In genomic region chr5:39448504-39449128, GRCh38 we compare ENCODE assay signal across 32 cellular contexts. TPM values are rescaled to one million over a fixed set of nuclear protein-coding genes. Genes with fewer than 3 reads are reported as not detected.
A peak's percentile ranks its signal among the peaks of the same experiment; 100 is the strongest.
DNase-seq lines count a peak whose midpoint lies in the region; ATAC-seq, FAIRE-seq and TF ChIP-seq lines count a peak whose summit lies in the region.
"Had no signal": no experiment of that assay in that cellular context is flagged by ENCODE, and none has a peak within 500 bp of the region (broad histone marks: within the 10 kb centered on the region; RNA-seq: fewer than 3 reads in every experiment).

No MANE protein-coding gene starts in this region.

- CTCF ChIA-PET in endothelial cell of umbilical vein (lab: Charles Lee): interaction anchor here (1.0 to 1.2 kb wide), 2 partner anchors 17 to 99 kb away, joined by 3 read pairs; no protein-coding TSS in a partner anchor

- no peak for TF ChIP-seq CTCF in C4-2B (conservative IDR thresholded peaks at IDR 0.05)
- TF ChIP-seq CTCF in endothelial cell of umbilical vein (IDR thresholded peaks at IDR 0.05; ENCODE audit: extremely low read depth in 1 of 2, insufficient read depth in 1 of 2, low read depth in 1 of 2, low read length in 2 of 2): no peak
- TF ChIP-seq CTCF in mucosa of descending colon (IDR thresholded peaks at IDR 0.05): no peak

- no peaks in the 10 kb centered on the region for H4K20me1 ChIP-seq in endothelial cell of umbilical vein (replicated peaks; ENCODE audit: control insufficient read depth, extremely low read depth, insufficient read depth, low read length)

- H3K4me2 ChIP-seq in endothelial cell of umbilical vein (ENCODE audit: insufficient read depth, low read length): peak overlapping the region; percentile 23

- no peak overlapping the region for H3K4me3 Mint-ChIP-seq in activated T-helper 2 cell treated with anti-CD3 and anti-CD28 coated beads, Interferon-gamma antibody, Interleukin-2, Interleukin-4, amounts not matched to agents 10 μg/mL and 5 μg/mL and 100 μg/mL, durations not matched to agents 14 hours and 24 hours and 36 hours (ENCODE audit: low read depth)
- H3K4me3 Mint-ChIP-seq: activated naive CD4-positive, alpha-beta T cell treated with anti-CD3 and anti-CD28 coated beads, Interleukin-2, amount 10 ng/mL, durations not matched to agents 7 days and 5 days; brain; nephron; stimulated activated naive CD8-positive, alpha-beta T cell treated with anti-CD3 and anti-CD28 coated beads, Interleukin-15, amount 100 ng/mL, for 72 hours; T-helper 17 cell had no signal

- ATAC-seq in mucosa of descending colon: peak; percentile 64
- no peak for ATAC-seq in HG03039 (IDR thresholded peaks at IDR 0.05; ENCODE audit: unreplicated experiment)
- ATAC-seq: activated CD4-positive, CD25-positive, alpha-beta regulatory T cell treated with anti-CD3 and anti-CD28 coated beads, Interleukin-2, amount 50 U/mL, for 24 hours; foreskin keratinocyte; heart left ventricle; K562; SK-N-SH treated with all-trans-retinoic acid at 6 μM for 48 hours; stimulated activated naive CD8-positive, alpha-beta T cell treated with anti-CD3 and anti-CD28 coated beads, Interleukin-15, amount 100 ng/mL, for 72 hours; T-helper 17 cell had no signal

- DNase-seq in HAP-1 (ENCODE audit: low spot score in 2 of 2) (peak; percentile 35 to 38), endothelial cell of umbilical vein (ENCODE audit: low read depth, low spot score) (no peak), mucosa of descending colon (peak; percentile 37 to 47 (median 44)), AG08395 (ENCODE audit: low spot score) (no peak), HCEC 1CT (no peak)
- DNase-seq in activated T-helper 2 cell treated with anti-CD3 and anti-CD28 coated beads, Interferon-gamma antibody, Interleukin-2, Interleukin-4, amounts not matched to agents 10 μg/mL and 5 μg/mL and 100 μg/mL, durations not matched to agents 14 hours and 24 hours and 36 hours (ENCODE audit: low spot score): no peak
- DNase-seq: ACHN; activated CD4-positive, alpha-beta T cell treated with anti-CD3 and anti-CD28 coated beads, Interleukin-2, amount 50 U/mL, for 48 hours; activated naive CD4-positive, alpha-beta T cell treated with anti-CD3 and anti-CD28 coated beads, Interleukin-2, amount 10 ng/mL, durations not matched to agents 7 days and 5 days; cerebellar nuclear complex; DMS79; foreskin keratinocyte; heart left ventricle; NCI-H1105; NCI-H187 treated with DMSO at 0.1 percent for 48 hours; NCI-H2171; ovary; retina; stimulated activated naive CD8-positive, alpha-beta T cell treated with anti-CD3 and anti-CD28 coated beads, Interleukin-15, amount 100 ng/mL, for 72 hours; T-helper 17 cell had no signal

- POLR2A ChIA-PET in endothelial cell of umbilical vein (lab: Charles Lee): no interaction called here

- H3K9me3 Mint-ChIP-seq in activated T-helper 2 cell treated with anti-CD3 and anti-CD28 coated beads, Interferon-gamma antibody, Interleukin-2, Interleukin-4, amounts not matched to agents 10 μg/mL and 5 μg/mL and 100 μg/mL, durations not matched to agents 14 hours and 24 hours and 36 hours: no peaks in the 10 kb centered on the region
- H3K9me3 Mint-ChIP-seq: activated naive CD4-positive, alpha-beta T cell treated with anti-CD3 and anti-CD28 coated beads, Interleukin-2, amount 10 ng/mL, durations not matched to agents 7 days and 5 days; brain; nephron; stimulated activated naive CD8-positive, alpha-beta T cell treated with anti-CD3 and anti-CD28 coated beads, Interleukin-15, amount 100 ng/mL, for 72 hours had no signal

- no peak overlapping the region for H3K9ac ChIP-seq in endothelial cell of umbilical vein (replicated peaks; ENCODE audit: extremely low read depth, insufficient read depth, low read length)

- H3K36me3 Mint-ChIP-seq in activated T-helper 2 cell treated with anti-CD3 and anti-CD28 coated beads, Interferon-gamma antibody, Interleukin-2, Interleukin-4, amounts not matched to agents 10 μg/mL and 5 μg/mL and 100 μg/mL, durations not matched to agents 14 hours and 24 hours and 36 hours (ENCODE audit: low read depth): no peaks in the 10 kb centered on the region
- H3K36me3 Mint-ChIP-seq: activated naive CD4-positive, alpha-beta T cell treated with anti-CD3 and anti-CD28 coated beads, Interleukin-2, amount 10 ng/mL, durations not matched to agents 7 days and 5 days; brain had no signal

- H3K9me3 ChIP-seq in HAP-1 (no peaks in the 10 kb centered on the region), endothelial cell of umbilical vein (replicated peaks; ENCODE audit: control insufficient read depth, insufficient read depth, low read length) (no peaks in the 10 kb centered on the region), mucosa of descending colon (no peaks in the 10 kb centered on the region)
- H3K9me3 ChIP-seq: esophagus muscularis mucosa, heart left ventricle, ovary, tibial nerve had no signal

- dilution Hi-C loops in endothelial cell of umbilical vein (cut with MboI; ENCODE audit: extremely low pct_ligation_motif_present, low sequenced_read_pairs): no loop called here

- H3K4me3 ChIP-seq in HAP-1 (no peak overlapping the region), endothelial cell of umbilical vein (replicated peaks in 1 of 3; ENCODE audit: insufficient read depth in 1 of 3, low read depth in 1 of 3, low read length in 3 of 3) (no peak overlapping the region), mucosa of descending colon (no peak overlapping the region)
- H3K4me3 ChIP-seq: esophagus muscularis mucosa, heart left ventricle, K562, lung, ovary, tibial nerve had no signal

- peaks cover 4% of the 10 kb centered on the region for H3K4me1 Mint-ChIP-seq in activated T-helper 2 cell treated with anti-CD3 and anti-CD28 coated beads, Interferon-gamma antibody, Interleukin-2, Interleukin-4, amounts not matched to agents 10 μg/mL and 5 μg/mL and 100 μg/mL, durations not matched to agents 14 hours and 24 hours and 36 hours (ENCODE audit: low read depth)
- H3K4me1 Mint-ChIP-seq: activated naive CD4-positive, alpha-beta T cell treated with anti-CD3 and anti-CD28 coated beads, Interleukin-2, amount 10 ng/mL, durations not matched to agents 7 days and 5 days; brain; stimulated activated naive CD8-positive, alpha-beta T cell treated with anti-CD3 and anti-CD28 coated beads, Interleukin-15, amount 100 ng/mL, for 72 hours had no signal

- H2AFZ ChIP-seq in endothelial cell of umbilical vein (ENCODE audit: low read depth, low read length): no peak overlapping the region

- peaks cover 3% of the 10 kb centered on the region for H3K27me3 Mint-ChIP-seq in activated T-helper 2 cell treated with anti-CD3 and anti-CD28 coated beads, Interferon-gamma antibody, Interleukin-2, Interleukin-4, amounts not matched to agents 10 μg/mL and 5 μg/mL and 100 μg/mL, durations not matched to agents 14 hours and 24 hours and 36 hours (ENCODE audit: low read depth)
- H3K27me3 Mint-ChIP-seq: activated naive CD4-positive, alpha-beta T cell treated with anti-CD3 and anti-CD28 coated beads, Interleukin-2, amount 10 ng/mL, durations not matched to agents 7 days and 5 days; brain had no signal

- BruUV-seq in endothelial cell of umbilical vein (replicated peaks; lab: Mats Ljungman, UMichigan): no TSS peak

- H3K9me1 ChIP-seq in endothelial cell of umbilical vein (replicated peaks; ENCODE audit: control insufficient read depth, extremely low read depth, insufficient read depth, low read length): no peaks in the 10 kb centered on the region

- in situ Hi-C loops in HAP-1 (cut with MboI; ENCODE audit: low sequenced_read_pairs): no loop called here

- TF ChIP-seq POLR2A in endothelial cell of umbilical vein (IDR thresholded peaks at IDR 0.05; ENCODE audit: low read depth, low read length): no peak

- H3K4me1 ChIP-seq in HAP-1 (peaks cover 10% of the 10 kb centered on the region), endothelial cell of umbilical vein (ENCODE audit: control insufficient read depth, extremely low read depth, insufficient read depth, low read length) (peaks cover 18% of the 10 kb centered on the region), mucosa of descending colon (ENCODE audit: low read depth) (no peaks in the 10 kb centered on the region)
- H3K4me1 ChIP-seq: esophagus muscularis mucosa, foreskin keratinocyte had no signal

- peak overlapping the region; percentile 54 for H3K27ac ChIP-seq in C4-2B
- no peak overlapping the region for H3K27ac ChIP-seq in endothelial cell of umbilical vein (ENCODE audit: insufficient read depth, low read depth, low read length)
- H3K27ac ChIP-seq: esophagus muscularis mucosa, foreskin keratinocyte, heart left ventricle, ovary, tibial nerve had no signal

- H3K36me3 ChIP-seq in HAP-1 (replicated peaks): no peaks in the 10 kb centered on the region
- H3K36me3 ChIP-seq in endothelial cell of umbilical vein (ENCODE audit: control insufficient read depth in 2 of 2, extremely low read depth in 1 of 2, insufficient read depth in 2 of 2, low read length in 2 of 2): no peaks in the 10 kb centered on the region
- no peaks in the 10 kb centered on the region for H3K36me3 ChIP-seq in mucosa of descending colon (ENCODE audit: low read depth)
- H3K36me3 ChIP-seq: esophagus muscularis mucosa, heart left ventricle, ovary, tibial nerve had no signal

- intact Hi-C loops in endothelial cell of umbilical vein (cut with micrococcal nuclease) (no loop called here), mucosa of descending colon (cut with DNase I, micrococcal nuclease) (no loop called here)
- intact Hi-C loops in activated T-helper 2 cell treated with anti-CD3 and anti-CD28 coated beads, Interferon-gamma antibody, Interleukin-2, Interleukin-4, amounts not matched to agents 10 μg/mL and 5 μg/mL and 100 μg/mL, durations not matched to agents 14 hours and 24 hours and 36 hours (cut with micrococcal nuclease): no loop called here

- no peak for FAIRE-seq in endothelial cell of umbilical vein (lab: Jason Lieb, UNC)
- FAIRE-seq: G401.6, K562, TTC549 had no signal

- H3K27me3 ChIP-seq in HAP-1 (ENCODE audit: low read depth) (no peaks in the 10 kb centered on the region), endothelial cell of umbilical vein (ENCODE audit: control insufficient read depth in 2 of 2, insufficient read depth in 2 of 2, low read length in 2 of 2) (no peaks in the 10 kb centered on the region)
- H3K27me3 ChIP-seq: esophagus muscularis mucosa, foreskin keratinocyte, heart left ventricle, ovary, tibial nerve had no signal

- H3K27ac Mint-ChIP-seq in activated T-helper 2 cell treated with anti-CD3 and anti-CD28 coated beads, Interferon-gamma antibody, Interleukin-2, Interleukin-4, amounts not matched to agents 10 μg/mL and 5 μg/mL and 100 μg/mL, durations not matched to agents 14 hours and 24 hours and 36 hours: no peak overlapping the region
- H3K27ac Mint-ChIP-seq: activated naive CD4-positive, alpha-beta T cell treated with anti-CD3 and anti-CD28 coated beads, Interleukin-2, amount 10 ng/mL, durations not matched to agents 7 days and 5 days; brain; nephron; stimulated activated naive CD8-positive, alpha-beta T cell treated with anti-CD3 and anti-CD28 coated beads, Interleukin-15, amount 100 ng/mL, for 72 hours; T-helper 17 cell had no signal

- no peaks in the 10 kb centered on the region for H3K79me2 ChIP-seq in endothelial cell of umbilical vein (ENCODE audit: control insufficient read depth, insufficient read depth, low read length)

RNA-seq across cellular contexts. Expression of gene DAB2, which starts 23.8 kb away (rescaled TPM):
- total RNA-seq in endothelial cell of umbilical vein: 245 and 283 TPM in 2 replicates
- polyA plus RNA-seq in endothelial cell of umbilical vein: 168 TPM in 2 replicates
- polyA plus RNA-seq in endothelial cell of umbilical vein (2011; cell fraction: cytosol; rRNA removed): 142 and 143 TPM in 2 replicates
- 403 and 406 TPM in 2 replicates for polyA plus RNA-seq in endothelial cell of umbilical vein (2011; cell fraction: nucleus; rRNA removed)
- polyA plus RNA-seq in endothelial cell of umbilical vein (2012): 155 and 160 TPM in 2 replicates
- polyA minus RNA-seq in endothelial cell of umbilical vein: 381 and 392 TPM in 2 replicates
- 71.7 TPM for polyA minus RNA-seq in endothelial cell of umbilical vein (2011; cell fraction: cytosol; rRNA and poly(A)+ RNA removed)
- 989 and 991 TPM in 2 replicates for polyA minus RNA-seq in endothelial cell of umbilical vein (2011; cell fraction: nucleus; rRNA and poly(A)+ RNA removed)
- total RNA-seq in mucosa of descending colon: 10 to 100 TPM; 55.7 to 75.1 (median 65.8) TPM
- not detected in 2 replicates for total RNA-seq in activated T-helper 2 cell treated with anti-CD3 and anti-CD28 coated beads, Interferon-gamma antibody, Interleukin-2, Interleukin-4, amounts not matched to agents 10 μg/mL and 5 μg/mL and 100 μg/mL, durations not matched to agents 14 hours and 24 hours and 36 hours

Comparison
In these comparisons a context has a peak if more than half of its experiments do, and no peak if none do; other contexts are left out.
1. DNase-seq: peak in HAP-1 (2 of 2) and mucosa of descending colon (3 of 3); none in endothelial cell of umbilical vein (single experiment), AG08395 (single experiment), activated T-helper 2 cell treated with anti-CD3 and anti-CD28 coated beads, Interferon-gamma antibody, Interleukin-2, Interleukin-4, amounts not matched to agents 10 μg/mL and 5 μg/mL and 100 μg/mL, durations not matched to agents 14 hours and 24 hours and 36 hours (single experiment) and HCEC 1CT (single experiment).
2. RNA of gene DAB2, which starts 23.8 kb away (total RNA-seq): 245 to 283 TPM in endothelial cell of umbilical vein and 55.7 to 75.1 TPM in mucosa of descending colon; not detected in activated T-helper 2 cell treated with anti-CD3 and anti-CD28 coated beads, Interferon-gamma antibody, Interleukin-2, Interleukin-4, amounts not matched to agents 10 μg/mL and 5 μg/mL and 100 μg/mL, durations not matched to agents 14 hours and 24 hours and 36 hours; every median in the first group is over 10 times any median in the second.